16 cellular contexts compared by ENCODE assay signal in genomic region chr22:28175730-28176492, GRCh38.
DNase-seq lines count a peak whose midpoint lies in the region; TF ChIP-seq lines count a peak whose summit lies in the region.
"Had no signal": no experiment of that assay in that cellular context is flagged by ENCODE, and none has a peak within 500 bp of the region (broad histone marks: within the 10 kb centered on the region; RNA-seq: fewer than 3 reads in every experiment).

No MANE protein-coding gene starts in this region.

- peak; percentile 22 for DNase-seq in mammary epithelial cell
- DNase-seq in breast epithelium (ENCODE audit: low spot score in 2 of 2), result no peak
- DNase-seq in epithelial cell of esophagus (ENCODE audit: low read depth), result peak; percentile 58
- no peak for DNase-seq in nephron progenitor cell
- no peak for DNase-seq in NCI-H128 (lab: John Stamatoyannopoulos, UW; ENCODE audit: unreplicated experiment)
- DNase-seq in HAP-1 (ENCODE audit: low spot score in 2 of 2), result no peak
- no peak for DNase-seq in cortex of kidney (lab: John Stamatoyannopoulos, UW)
- DNase-seq: AML-193; Caco-2; CD4-positive, alpha-beta T cell; GM23248; HCEC 1CT; HFFc6 had no signal

- H4K20me1 ChIP-seq in mammary epithelial cell (ENCODE audit: insufficient read depth, low read length), result no peaks in the 10 kb centered on the region

- TF ChIP-seq CTCF in mammary epithelial cell (conservative IDR thresholded peaks at IDR 0.05 in 1 of 2, IDR thresholded peaks at IDR 0.05 in 1 of 2; ENCODE audit: extremely low read depth in 1 of 2, insufficient read depth in 1 of 2, low read depth in 1 of 2, low read length in 2 of 2), result no peak
- no peak for TF ChIP-seq CTCF in breast epithelium (IDR thresholded peaks at IDR 0.05)
- no peak for TF ChIP-seq CTCF in epithelial cell of esophagus (IDR thresholded peaks at IDR 0.05; ENCODE audit: insufficient read depth, low read depth, low read length, missing control alignments)
- TF ChIP-seq CTCF in nephron progenitor cell (IDR thresholded peaks at IDR 0.05), result no peak

- H3K27ac ChIP-seq in mammary epithelial cell (ENCODE audit: insufficient read depth, low read depth, low read length) (no peak overlapping the region), breast epithelium (no peak overlapping the region)
- H3K27ac ChIP-seq: 22Rv1, A549, C4-2B, GM23248 had no signal

- dilution Hi-C loops in mammary epithelial cell (cut with HindIII; ENCODE audit: low sequenced_read_pairs), result no loop called here

- no peak overlapping the region for H3K4me2 ChIP-seq in mammary epithelial cell (ENCODE audit: insufficient read depth, low read depth, low read length)
- H3K4me2 ChIP-seq: A549 had no signal

- H3K36me3 ChIP-seq in mammary epithelial cell (ENCODE audit: insufficient read depth, low read length) (no peaks in the 10 kb centered on the region), breast epithelium (no peaks in the 10 kb centered on the region), HAP-1 (replicated peaks) (no peaks in the 10 kb centered on the region)

- BruUV-seq in mammary epithelial cell (replicated peaks; lab: Mats Ljungman, UMichigan), result no TSS peak

- H3K4me3 ChIP-seq in mammary epithelial cell (replicated peaks in 1 of 3; ENCODE audit: insufficient read depth in 1 of 3, low read depth in 2 of 3, low read length in 3 of 3) (no peak overlapping the region), breast epithelium (no peak overlapping the region), epithelial cell of esophagus (ENCODE audit: low read length) (no peak overlapping the region), HAP-1 (no peak overlapping the region)
- H3K4me3 ChIP-seq: A549, GM23248 had no signal

- H3K4me1 ChIP-seq in mammary epithelial cell (ENCODE audit: insufficient read depth, low read length) (peaks cover 14% of the 10 kb centered on the region), breast epithelium (no peaks in the 10 kb centered on the region), HAP-1 (peaks cover 5% of the 10 kb centered on the region)
- H3K4me1 ChIP-seq: Caco-2 had no signal

- no peak overlapping the region for H3K9ac ChIP-seq in mammary epithelial cell (ENCODE audit: insufficient read depth, low read length)
- H3K9ac ChIP-seq: GM23248 had no signal

- H3K9me3 Mint-ChIP-seq in nephron progenitor cell, result peaks cover 3% of the 10 kb centered on the region
- H3K9me3 Mint-ChIP-seq: HFFc6 had no signal

- H3K27me3 Mint-ChIP-seq in nephron progenitor cell (ENCODE audit: low read depth, poor library complexity), result no peaks in the 10 kb centered on the region
- H3K27me3 Mint-ChIP-seq: CD4-positive, alpha-beta T cell had no signal

- H3K27me3 ChIP-seq in mammary epithelial cell (ENCODE audit: insufficient read depth, low read length) (no peaks in the 10 kb centered on the region), breast epithelium (no peaks in the 10 kb centered on the region), HAP-1 (ENCODE audit: low read depth) (no peaks in the 10 kb centered on the region)

- 88% methylated on average over 4 of the region's 4 CpGs for WGBS in mammary epithelial cell (ENCODE audit: low coverage, missing lambda C conversion rate)

- intact Hi-C loops in mammary epithelial cell (cut with micrococcal nuclease), result no loop called here
- intact Hi-C loops in breast epithelium (cut with DNase I; ENCODE audit: low total_unique reads), result no loop called here

- H3K4me3 Mint-ChIP-seq in nephron progenitor cell, result no peak overlapping the region
- H3K4me3 Mint-ChIP-seq: CD4-positive, alpha-beta T cell; HFFc6 had no signal

- TF ChIP-seq POLR2A in breast epithelium (IDR thresholded peaks at IDR 0.05), result no peak

- H3K36me3 Mint-ChIP-seq in nephron progenitor cell (ENCODE audit: low read depth), result peaks cover 7% of the 10 kb centered on the region

- H2AFZ ChIP-seq in mammary epithelial cell (ENCODE audit: low read depth, low read length), result no peak overlapping the region
- H2AFZ ChIP-seq: GM23248 had no signal

- CTCF ChIA-PET in mammary epithelial cell (lab: Charles Lee; ENCODE audit: low non-redundant PET), result no interaction called here

- H3K27ac Mint-ChIP-seq in nephron progenitor cell, result peak overlapping the region; percentile 50
- H3K27ac Mint-ChIP-seq: CD4-positive, alpha-beta T cell; HFFc6 had no signal

- H3K9me3 ChIP-seq in mammary epithelial cell (replicated peaks; ENCODE audit: insufficient read depth, low read length) (no peaks in the 10 kb centered on the region), breast epithelium (no peaks in the 10 kb centered on the region), HAP-1 (no peaks in the 10 kb centered on the region)
- H3K9me3 ChIP-seq: A549, Caco-2 had no signal

- H3K79me2 ChIP-seq in mammary epithelial cell (ENCODE audit: insufficient read depth, low read length), result no peaks in the 10 kb centered on the region

- in situ Hi-C loops in mammary epithelial cell (cut with MboI; ENCODE audit: low sequenced_read_pairs in 2 of 2) (no loop called here), HAP-1 (cut with MboI; ENCODE audit: low sequenced_read_pairs) (no loop called here)

- peaks cover 23% of the 10 kb centered on the region for H3K4me1 Mint-ChIP-seq in nephron progenitor cell

Comparison
In these comparisons a context has a peak if more than half of its experiments do, and no peak if none do; other contexts are left out.
1. DNase-seq: peak in mammary epithelial cell (single experiment) and epithelial cell of esophagus (single experiment); none in breast epithelium (0 of 2), nephron progenitor cell (single experiment), NCI-H128 (single experiment), HAP-1 (0 of 2) and cortex of kidney (single experiment).